In the genomic region with DNA sequence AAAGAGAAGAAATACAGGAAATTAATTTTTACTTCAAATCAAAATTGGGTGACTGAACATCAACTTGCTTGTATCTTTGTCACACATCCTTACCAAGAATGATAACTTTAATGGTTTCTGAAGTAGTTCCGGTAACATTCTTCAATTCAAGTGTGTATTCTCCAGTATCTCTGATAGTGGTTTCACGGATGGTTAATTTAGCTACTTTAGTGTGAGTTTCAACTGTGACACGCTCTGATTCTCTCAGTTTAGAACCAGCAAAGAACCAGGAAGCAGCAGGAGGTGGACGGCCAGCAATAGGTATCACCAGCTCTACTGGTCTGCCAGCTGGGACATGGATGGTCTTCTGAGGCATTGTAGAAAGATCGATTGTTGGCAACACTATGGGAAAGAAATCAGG, we compare ENCODE assay signal across 24 cellular contexts.
A peak's percentile ranks its signal among the peaks of the same experiment; 100 is the strongest.
DNase-seq lines count a peak whose midpoint lies in the region; ATAC-seq and TF ChIP-seq lines count a peak whose summit lies in the region.
"Had no signal": no experiment of that assay in that cellular context is flagged by ENCODE, and none has a peak within 500 bp of the region (broad histone marks: within the 10 kb centered on the region; RNA-seq: fewer than 3 reads in every experiment).

No MANE protein-coding gene starts in this region.

- no peak for DNase-seq in cardiac muscle cell (ENCODE audit: low read depth in 1 of 2, low spot score in 1 of 2)
- no peak for DNase-seq in left ventricle myocardium inferior
- DNase-seq in glomerular visceral epithelial cell (ENCODE audit: extremely low spot score) = peak; percentile 53
- DNase-seq in renal cortical epithelial cell (ENCODE audit: low read depth) = peak; percentile 7
- no peak for DNase-seq in MM.1S
- no peak for DNase-seq in aorta
- DNase-seq: BE2C; CD4-positive, CD25-positive, alpha-beta regulatory T cell; DMS53; GF-D8; Karpas-422; NCI-H1092 treated with DMSO at 0.1 percent for 48 hours; NCI-H1436; NCI-H187; NCI-H2081 treated with DMSO at 0.1 percent for 48 hours; NCI-H2171; NCI-H226; NCI-H510A; NCI-H69; SIG-M5 had no signal

- H2AFZ ChIP-seq in MM.1S (ENCODE audit: low read length) = no peak overlapping the region

- H3K4me1 ChIP-seq in cardiac muscle cell (ENCODE audit: low read depth) (no peaks in the 10 kb centered on the region), left ventricle myocardium inferior (peaks cover 5% of the 10 kb centered on the region), MM.1S (ENCODE audit: low read length) (no peaks in the 10 kb centered on the region), aorta (ENCODE audit: control insufficient read depth in 1 of 2, insufficient read depth in 2 of 2, low read length in 2 of 2) (no peaks in the 10 kb centered on the region)
- H3K4me1 ChIP-seq: BE2C had no signal

- WGBS in aorta, 2 donors = 94 to 100% methylated on average over 5 of the region's 5 CpGs

- ATAC-seq in HG03469 (IDR thresholded peaks at IDR 0.05; ENCODE audit: unreplicated experiment) (no peak), aorta (ENCODE audit: low FRiP score) (no peak)
- ATAC-seq: HepG2 had no signal

- intact Hi-C loops in left ventricle myocardium inferior (cut with micrococcal nuclease) (no loop called here), aorta (cut with DNase I) (no loop called here)

- no peak overlapping the region for H3K9ac ChIP-seq in MM.1S (ENCODE audit: low read length)

- peaks cover 100% of the 10 kb centered on the region for H3K36me3 ChIP-seq in cardiac muscle cell
- peaks cover 100% of the 10 kb centered on the region for H3K36me3 ChIP-seq in left ventricle myocardium inferior
- no peaks in the 10 kb centered on the region for H3K36me3 ChIP-seq in MM.1S (replicated peaks; ENCODE audit: insufficient read depth, low read length)
- H3K36me3 ChIP-seq in aorta (ENCODE audit: control insufficient read depth in 1 of 2, insufficient read depth in 2 of 2, low read length in 1 of 2) = peaks cover 9 to 14% of the 10 kb centered on the region in 2 donors
- H3K36me3 ChIP-seq: BE2C had no signal

- peak overlapping the region; percentile 48 for H3K27ac ChIP-seq in cardiac muscle cell
- H3K27ac ChIP-seq in left ventricle myocardium inferior (replicated peaks) = no peak overlapping the region
- no peak overlapping the region for H3K27ac ChIP-seq in MM.1S (ENCODE audit: low read length)
- no peak overlapping the region for H3K27ac ChIP-seq in aorta (ENCODE audit: low read depth in 1 of 2, low read length in 2 of 2)
- H3K27ac ChIP-seq: 22Rv1, SK-N-MC had no signal

- no peak overlapping the region for H3K4me2 ChIP-seq in MM.1S (ENCODE audit: low read depth, low read length)

- H3K79me2 ChIP-seq in MM.1S (ENCODE audit: low read length) = no peaks in the 10 kb centered on the region

- H3K27me3 ChIP-seq in cardiac muscle cell (no peaks in the 10 kb centered on the region), left ventricle myocardium inferior (ENCODE audit: low read depth) (no peaks in the 10 kb centered on the region), MM.1S (replicated peaks; ENCODE audit: insufficient read depth, low read length) (no peaks in the 10 kb centered on the region), aorta (ENCODE audit: control insufficient read depth in 1 of 2, insufficient read depth in 2 of 2, low read length in 1 of 2) (no peaks in the 10 kb centered on the region)
- H3K27me3 ChIP-seq: BE2C had no signal

- H3K9me2 ChIP-seq in MM.1S (replicated peaks; ENCODE audit: insufficient read depth, low read length) = no peaks in the 10 kb centered on the region

- no peak overlapping the region for H3K4me3 ChIP-seq in cardiac muscle cell
- no peak overlapping the region for H3K4me3 ChIP-seq in left ventricle myocardium inferior
- no peak overlapping the region for H3K4me3 ChIP-seq in MM.1S (ENCODE audit: low read length)
- no peak overlapping the region for H3K4me3 ChIP-seq in aorta (ENCODE audit: low read length in 2 of 2)
- H3K4me3 ChIP-seq: SK-N-MC had no signal

- no peak for TF ChIP-seq CTCF in cardiac muscle cell (IDR thresholded peaks at IDR 0.05; ENCODE audit: low read depth, low read length)
- no peak for TF ChIP-seq CTCF in left ventricle myocardium inferior (IDR thresholded peaks at IDR 0.05; ENCODE audit: borderline replicate concordance)
- no peak for TF ChIP-seq CTCF in MM.1S (IDR thresholded peaks at IDR 0.05; ENCODE audit: low read length)

- H4K20me1 ChIP-seq in MM.1S (ENCODE audit: insufficient read depth, low read length) = no peaks in the 10 kb centered on the region

- no peaks in the 10 kb centered on the region for H3K9me3 ChIP-seq in cardiac muscle cell (ENCODE audit: low read depth)
- H3K9me3 ChIP-seq in left ventricle myocardium inferior (replicated peaks) = no peaks in the 10 kb centered on the region
- no peaks in the 10 kb centered on the region for H3K9me3 ChIP-seq in MM.1S (replicated peaks; ENCODE audit: insufficient read depth, low read length)
- peaks cover 3% of the 10 kb centered on the region for H3K9me3 ChIP-seq in aorta (ENCODE audit: control insufficient read depth, low read length)
- H3K9me3 ChIP-seq: BE2C had no signal

- no peaks in the 10 kb centered on the region for H3F3A ChIP-seq in MM.1S (ENCODE audit: insufficient read depth, low read length)

Comparison
In these comparisons a context has a peak if more than half of its experiments do, and no peak if none do; other contexts are left out.
1. DNase-seq: peak in glomerular visceral epithelial cell (single experiment) and renal cortical epithelial cell (single experiment); none in cardiac muscle cell (0 of 2), left ventricle myocardium inferior (single experiment), MM.1S (single experiment) and aorta (0 of 2).